ENCODE assay signal across 13 cellular contexts in genomic region chr10:131983780-131984179, GRCh38. TPM values are rescaled to one million over a fixed set of nuclear protein-coding genes. Genes with fewer than 3 reads are reported as not detected.
DNase-seq lines count a peak whose midpoint lies in the region; TF ChIP-seq lines count a peak whose summit lies in the region.
"Had no signal": no experiment of that assay in that cellular context is flagged by ENCODE, and none has a peak within 500 bp of the region (broad histone marks: within the 10 kb centered on the region; RNA-seq: fewer than 3 reads in every experiment).

No MANE protein-coding gene starts in this region.

- CTCF ChIA-PET in CD4-positive, alpha-beta memory T cell (lab: Charles Lee; ENCODE audit: partially characterized antibody): interaction anchor here (1.0 to 1.6 kb wide), 2 partner anchors 39 to 98 kb away, joined by 3 to 4 read pairs; no protein-coding TSS in a partner anchor

- H3K4me3 Mint-ChIP-seq in CD4-positive, alpha-beta memory T cell: peak overlapping the region; percentile 63 to 82 (median 74)
- H3K4me3 Mint-ChIP-seq in neural crest cell: peak overlapping the region; percentile 85

- H3K27me3 Mint-ChIP-seq in CD4-positive, alpha-beta memory T cell: no peaks in the 10 kb centered on the region
- peaks cover 14% of the 10 kb centered on the region for H3K27me3 Mint-ChIP-seq in neural crest cell (ENCODE audit: low read depth)

- no peak for DNase-seq in CD4-positive, alpha-beta memory T cell
- DNase-seq in MG63: peak; percentile 64
- DNase-seq in dedifferentiated amniotic fluid mesenchymal stem cell (ENCODE audit: extremely low spot score): peak; percentile 70
- DNase-seq in neural crest cell (ENCODE audit: low read depth, low spot score): no peak
- DNase-seq in effector memory CD4-positive, alpha-beta T cell: no peak
- no peak for DNase-seq in NOMO-1 treated with DMSO at 0.1 percent for 48 hours (lab: John Stamatoyannopoulos, UW; ENCODE audit: unreplicated experiment)
- no peak for DNase-seq in NAMALWA (ENCODE audit: low spot score)
- no peak for DNase-seq in NCI-H2196 (lab: John Stamatoyannopoulos, UW; ENCODE audit: unreplicated experiment)
- DNase-seq: activated CD4-positive, alpha-beta memory T cell treated with anti-CD3 and anti-CD28 coated beads for 36 hours; central memory CD4-positive, alpha-beta T cell; NCI-H1092 treated with DMSO at 0.1 percent for 48 hours; stimulated activated naive B cell treated with anti-CD40 and anti-IgM and Interleukin-4, amounts not matched to agents 10 μg/mL and 1 μg/mL and 100 μg/mL, for 72 hours had no signal

- no peak overlapping the region for H3K4me3 ChIP-seq in CD4-positive, alpha-beta memory T cell (ENCODE audit: low read length in 2 of 2)
- H3K4me3 ChIP-seq in MG63: no peak overlapping the region
- no peak overlapping the region for H3K4me3 ChIP-seq in effector memory CD4-positive, alpha-beta T cell (ENCODE audit: insufficient read depth, low read depth, low read length, poor library complexity, severe bottlenecking)
- H3K4me3 ChIP-seq: skin epidermis had no signal

- H3K27me3 ChIP-seq in CD4-positive, alpha-beta memory T cell (ENCODE audit: insufficient read depth, low read length): no peaks in the 10 kb centered on the region
- no peaks in the 10 kb centered on the region for H3K27me3 ChIP-seq in MG63
- H3K27me3 ChIP-seq in effector memory CD4-positive, alpha-beta T cell (replicated peaks; ENCODE audit: control insufficient read depth, insufficient read depth, low read length, poor library complexity, severe bottlenecking): no peaks in the 10 kb centered on the region

- peak overlapping the region in 3 of 7 donors; percentile 25 to 89 (median 72) for H3K27ac Mint-ChIP-seq in CD4-positive, alpha-beta memory T cell
- H3K27ac Mint-ChIP-seq in neural crest cell (ENCODE audit: unreplicated experiment): no peak overlapping the region
- H3K27ac Mint-ChIP-seq: activated CD4-positive, alpha-beta memory T cell treated with anti-CD3 and anti-CD28 coated beads for 36 hours; stimulated activated naive B cell treated with anti-CD40 and anti-IgM and Interleukin-4, amounts not matched to agents 10 μg/mL and 1 μg/mL and 100 μg/mL, for 72 hours had no signal

- no peak for TF ChIP-seq CTCF in neural crest cell (conservative IDR thresholded peaks at IDR 0.05)

- H3K4me1 Mint-ChIP-seq in CD4-positive, alpha-beta memory T cell: peaks cover 12 to 35% (median 21%) of the 10 kb centered on the region in 4 donors
- peaks cover 21% of the 10 kb centered on the region for H3K4me1 Mint-ChIP-seq in neural crest cell

- POLR2A ChIA-PET in CD4-positive, alpha-beta memory T cell (lab: Charles Lee; ENCODE audit: partially characterized antibody): no interaction called here

- H3K9me3 Mint-ChIP-seq in CD4-positive, alpha-beta memory T cell: no peaks in the 10 kb centered on the region
- no peaks in the 10 kb centered on the region for H3K9me3 Mint-ChIP-seq in neural crest cell

- no peaks in the 10 kb centered on the region for H3K36me3 ChIP-seq in CD4-positive, alpha-beta memory T cell (ENCODE audit: insufficient read depth, low read length)
- peaks cover 12% of the 10 kb centered on the region for H3K36me3 ChIP-seq in MG63
- no peaks in the 10 kb centered on the region for H3K36me3 ChIP-seq in effector memory CD4-positive, alpha-beta T cell (ENCODE audit: control insufficient read depth, insufficient read depth, low read length)

- H3K9me3 ChIP-seq in CD4-positive, alpha-beta memory T cell (ENCODE audit: control insufficient read depth in 1 of 2, low read length in 2 of 2): no peaks in the 10 kb centered on the region
- H3K9me3 ChIP-seq in MG63: peaks cover 4% of the 10 kb centered on the region; the same call in 1 of the 2 replicates
- no peaks in the 10 kb centered on the region for H3K9me3 ChIP-seq in effector memory CD4-positive, alpha-beta T cell (ENCODE audit: control insufficient read depth, low read length)

- intact Hi-C loops in CD4-positive, alpha-beta memory T cell (cut with micrococcal nuclease): loop anchor here (5.0 kb wide), 1 partner anchor 554 kb away; the partner anchor contains the start of gene INPP5A

- H3K4me1 ChIP-seq in CD4-positive, alpha-beta memory T cell (ENCODE audit: insufficient read depth, low read length): peaks cover 26% of the 10 kb centered on the region
- H3K4me1 ChIP-seq in effector memory CD4-positive, alpha-beta T cell (ENCODE audit: control insufficient read depth, insufficient read depth, low read length, poor library complexity, severe bottlenecking): peaks cover 14% of the 10 kb centered on the region

- peaks cover 0 to 1% of the 10 kb centered on the region in 2 donors for H3K36me3 Mint-ChIP-seq in CD4-positive, alpha-beta memory T cell
- H3K36me3 Mint-ChIP-seq in neural crest cell (ENCODE audit: low read depth): no peaks in the 10 kb centered on the region

- no peak overlapping the region for H3K27ac ChIP-seq in CD4-positive, alpha-beta memory T cell (ENCODE audit: low read depth, low read length)
- H3K27ac ChIP-seq in effector memory CD4-positive, alpha-beta T cell (ENCODE audit: insufficient read depth, low read length, poor library complexity, severe bottlenecking): no peak overlapping the region
- H3K27ac ChIP-seq: skin epidermis had no signal

RNA-seq across cellular contexts. Expression of gene BNIP3, which starts 2.1 kb away (rescaled TPM):
- 10 to 100 TPM; 29.8 to 31.7 TPM for total RNA-seq in CD4-positive, alpha-beta memory T cell
- 10 to 100 TPM; 33.6 to 37.0 TPM for polyA plus RNA-seq in CD4-positive, alpha-beta memory T cell
- total RNA-seq in MG63 (2014; rRNA removed; shearing (Covaris generic); ENCODE audit: low replicate concordance): 93.6 and 107 TPM in 2 replicates
- 26.1 and 33.1 TPM in 2 replicates for total RNA-seq in neural crest cell

Comparison
In these comparisons a context has a peak if more than half of its experiments do, and no peak if none do; other contexts are left out.
1. DNase-seq: peak in MG63 (single experiment) and dedifferentiated amniotic fluid mesenchymal stem cell (single experiment); none in CD4-positive, alpha-beta memory T cell (0 of 5), neural crest cell (single experiment), effector memory CD4-positive, alpha-beta T cell (0 of 3), NOMO-1 treated with DMSO at 0.1 percent for 48 hours (single experiment), NAMALWA (single experiment) and NCI-H2196 (single experiment).